Comparison of ENCODE assay signal across 8 cellular contexts in genomic region chr14:100025111-100025510, GRCh38. TPM values are rescaled to one million over a fixed set of nuclear protein-coding genes. Genes with fewer than 3 reads are reported as not detected.
DNase-seq lines count a peak whose midpoint lies in the region; ATAC-seq and TF ChIP-seq lines count a peak whose summit lies in the region.

No MANE protein-coding gene starts in this region.

- no peaks in the 10 kb centered on the region for H3K9me3 Mint-ChIP-seq in central memory CD8-positive, alpha-beta T cell
- no peaks in the 10 kb centered on the region for H3K9me3 Mint-ChIP-seq in nephron

- no peak for TF ChIP-seq POLR2A in Peyer's patch (IDR thresholded peaks at IDR 0.05)

- H3K4me1 ChIP-seq in Peyer's patch, result peaks cover 0 to 17% (median 0%) of the 10 kb centered on the region in 4 donors

- DNase-seq in ELR (ENCODE audit: low read depth) (peak; percentile 60), Peyer's patch (peak in 2 of 3 donors; percentile 75), NCI-H146 (lab: John Stamatoyannopoulos, UW) (no peak), NCI-H2196 treated with DMSO at 0.1 percent for 48 hours (lab: John Stamatoyannopoulos, UW; ENCODE audit: unreplicated experiment) (no peak), DMS79 treated with DMSO at 0.1 percent for 48 hours (lab: John Stamatoyannopoulos, UW) (no peak)
- DNase-seq in central memory CD8-positive, alpha-beta T cell (ENCODE audit: low spot score in 2 of 2), result no peak

- no peaks in the 10 kb centered on the region for H3K36me3 Mint-ChIP-seq in central memory CD8-positive, alpha-beta T cell (ENCODE audit: insufficient read depth)
- no peaks in the 10 kb centered on the region for H3K36me3 Mint-ChIP-seq in nephron (ENCODE audit: low read depth)

- no peak overlapping the region for H3K27ac ChIP-seq in Peyer's patch

- peaks cover 11% of the 10 kb centered on the region for H3K4me1 Mint-ChIP-seq in central memory CD8-positive, alpha-beta T cell
- H3K4me1 Mint-ChIP-seq in nephron, result peaks cover 42% of the 10 kb centered on the region

- no peaks in the 10 kb centered on the region for H3K27me3 ChIP-seq in Peyer's patch

- no peaks in the 10 kb centered on the region for H3K27me3 Mint-ChIP-seq in central memory CD8-positive, alpha-beta T cell
- no peaks in the 10 kb centered on the region for H3K27me3 Mint-ChIP-seq in nephron (ENCODE audit: low read depth)

- peak; percentile 62 for ATAC-seq in HG02798 (IDR thresholded peaks at IDR 0.05; ENCODE audit: poor library complexity, unreplicated experiment)
- peak; percentile 43 for ATAC-seq in central memory CD8-positive, alpha-beta T cell (replicated peaks; ENCODE audit: extremely low read depth, poor library complexity, severe bottlenecking)

- H3K36me3 ChIP-seq in Peyer's patch, result no peaks in the 10 kb centered on the region

- H3K4me3 ChIP-seq in Peyer's patch, result no peak overlapping the region

- no peak overlapping the region for H3K4me3 Mint-ChIP-seq in central memory CD8-positive, alpha-beta T cell
- no peak overlapping the region for H3K4me3 Mint-ChIP-seq in nephron

- TF ChIP-seq CTCF in Peyer's patch (IDR thresholded peaks at IDR 0.05) (peak in 4 of 6 experiments; percentile 18 to 71 (median 58)), nephron (IDR thresholded peaks at IDR 0.05; ENCODE audit: unreplicated experiment in 3 of 3) (peak in 2 of 3 experiments; percentile 7 to 20)

- H3K9me3 ChIP-seq in Peyer's patch, result no peaks in the 10 kb centered on the region

- no peak overlapping the region for H3K27ac Mint-ChIP-seq in central memory CD8-positive, alpha-beta T cell (ENCODE audit: low read depth)
- peak overlapping the region; percentile 0 to 75 (median 39) for H3K27ac Mint-ChIP-seq in nephron

RNA-seq across cellular contexts. Expression of gene EVL, which starts 40.1 kb away (rescaled TPM):
- 100 to 1,000 TPM in 2 of 4 donors, 10 to 100 TPM in 2; 44.9 to 409 (median 110) TPM for total RNA-seq in Peyer's patch

Comparison
In these comparisons a context has a peak if more than half of its experiments do, and no peak if none do; other contexts are left out.
1. DNase-seq: peak in ELR (single experiment) and Peyer's patch (2 of 3); none in central memory CD8-positive, alpha-beta T cell (0 of 2), NCI-H146 (single experiment), NCI-H2196 treated with DMSO at 0.1 percent for 48 hours (single experiment) and DMS79 treated with DMSO at 0.1 percent for 48 hours (single experiment).